In the genomic region with DNA sequence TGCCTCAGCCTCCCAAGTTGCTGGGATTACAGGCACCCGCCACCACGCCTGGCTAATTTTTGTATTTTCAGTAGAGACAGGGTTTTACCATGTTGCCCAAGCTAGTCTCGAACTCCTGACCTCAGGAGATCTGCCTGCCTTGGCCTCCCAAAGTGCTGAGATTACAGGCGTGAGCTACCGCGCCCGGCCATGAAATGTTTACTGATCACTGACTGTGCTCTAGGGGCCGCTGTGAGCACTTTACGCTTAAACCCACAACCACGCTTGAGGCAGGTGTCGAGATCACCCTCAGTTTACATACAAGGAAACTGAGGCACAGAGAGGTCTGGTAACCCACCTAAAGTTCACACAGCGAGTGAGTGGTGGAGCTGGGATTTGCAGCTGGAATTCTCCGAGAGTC, we compare ENCODE assay signal across 11 cellular contexts. TPM values are rescaled to one million over a fixed set of nuclear protein-coding genes. Genes with fewer than 3 reads are reported as not detected.
"Had no signal": no experiment of that assay in that cellular context is flagged by ENCODE, and none has a peak within 500 bp of the region (broad histone marks: within the 10 kb centered on the region; RNA-seq: fewer than 3 reads in every experiment).

No MANE protein-coding gene starts in this region.

RNA-seq across cellular contexts. Expression of a gene that starts 24.7 kb away (rescaled TPM):
- total RNA-seq: occipital lobe, osteoblast, progenitor cell of endocrine pancreas, renal cortical epithelial cell had no signal
- polyA plus RNA-seq: neural cell had no signal

RNA-seq across cellular contexts. Expression of a gene that starts 52.7 kb away (rescaled TPM):
- total RNA-seq: natural killer cell, progenitor cell of endocrine pancreas, renal cortical epithelial cell, sciatic nerve, smooth muscle cell, suprapubic skin, upper lobe of left lung, vagina had no signal
- polyA plus RNA-seq: smooth muscle cell had no signal
